ENCODE assay signal across 1 cellular context in the genomic region with DNA sequence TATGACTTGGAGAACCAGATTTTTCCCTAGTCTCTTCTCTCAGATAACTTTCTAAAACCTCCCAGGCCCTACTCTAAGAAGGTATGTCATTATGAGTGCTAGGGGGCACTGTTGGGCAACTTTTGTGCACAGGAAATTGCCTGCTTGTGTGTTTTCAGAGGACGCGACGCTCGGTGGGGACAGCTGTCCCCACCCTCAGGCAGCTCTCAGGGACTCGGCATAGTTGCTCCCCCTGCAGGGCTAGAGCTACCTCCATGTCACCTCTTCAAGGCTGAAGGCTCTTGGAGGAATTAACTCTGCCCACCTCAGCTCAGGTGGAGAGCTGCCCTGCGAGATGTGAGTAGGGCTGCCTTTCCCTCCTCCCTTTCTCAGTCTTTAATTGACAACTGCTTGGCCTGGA.
TF ChIP-seq lines count a peak whose summit lies in the region.

No MANE protein-coding gene starts in this region.

TF ChIP-seq in H1, 55 proteins besides CTCF, POLR2A, EP300 and RAD21 (continued from another document):
- no peak for TF ChIP-seq PHF8 (conservative IDR thresholded peaks at IDR 0.05; ENCODE audit: low read depth, low read length)
- TF ChIP-seq POLR2AphosphoS5 (IDR thresholded peaks at IDR 0.05; ENCODE audit: low read depth, low read length) = no peak
- no peak for TF ChIP-seq CHD1 (IDR thresholded peaks at IDR 0.05; ENCODE audit: low read depth, low read length)
- TF ChIP-seq KDM5A (IDR thresholded peaks at IDR 0.05; ENCODE audit: low read length) = no peak
- no peak for TF ChIP-seq HDAC2 (IDR thresholded peaks at IDR 0.05; ENCODE audit: borderline replicate concordance in 1 of 2, low read depth in 2 of 2, low read length in 2 of 2)
- 0 out of 2 replicates have a peak, but pooled peaks have one; percentile 29 for TF ChIP-seq SP1 (IDR thresholded peaks at IDR 0.05; ENCODE audit: low read depth, low read length)
- TF ChIP-seq BACH1 (IDR thresholded peaks at IDR 0.05; ENCODE audit: low read length) = no peak
- TF ChIP-seq TCF12 (IDR thresholded peaks at IDR 0.05; ENCODE audit: low read depth, low read length) = 0 out of 2 replicates have a peak, but pooled peaks have one; percentile 19
- no peak for TF ChIP-seq ZNF274 (IDR thresholded peaks at IDR 0.05; ENCODE audit: borderline replicate concordance, extremely low read depth, low read length)
- TF ChIP-seq RBBP5 (IDR thresholded peaks at IDR 0.05; ENCODE audit: borderline replicate concordance, low read depth, low read length) = no peak
- no peak for TF ChIP-seq JUND (IDR thresholded peaks at IDR 0.05; ENCODE audit: low read length)
- TF ChIP-seq CEBPB (IDR thresholded peaks at IDR 0.05; ENCODE audit: low read depth, low read length) = no peak
- TF ChIP-seq, protein P1, sequence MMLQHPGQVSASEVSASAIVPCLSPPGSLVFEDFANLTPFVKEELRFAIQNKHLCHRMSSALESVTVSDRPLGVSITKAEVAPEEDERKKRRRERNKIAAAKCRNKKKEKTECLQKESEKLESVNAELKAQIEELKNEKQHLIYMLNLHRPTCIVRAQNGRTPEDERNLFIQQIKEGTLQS (IDR thresholded peaks at IDR 0.05; ENCODE audit: insufficient read depth, low read depth, low read length) = no peak
- TF ChIP-seq, protein P2, sequence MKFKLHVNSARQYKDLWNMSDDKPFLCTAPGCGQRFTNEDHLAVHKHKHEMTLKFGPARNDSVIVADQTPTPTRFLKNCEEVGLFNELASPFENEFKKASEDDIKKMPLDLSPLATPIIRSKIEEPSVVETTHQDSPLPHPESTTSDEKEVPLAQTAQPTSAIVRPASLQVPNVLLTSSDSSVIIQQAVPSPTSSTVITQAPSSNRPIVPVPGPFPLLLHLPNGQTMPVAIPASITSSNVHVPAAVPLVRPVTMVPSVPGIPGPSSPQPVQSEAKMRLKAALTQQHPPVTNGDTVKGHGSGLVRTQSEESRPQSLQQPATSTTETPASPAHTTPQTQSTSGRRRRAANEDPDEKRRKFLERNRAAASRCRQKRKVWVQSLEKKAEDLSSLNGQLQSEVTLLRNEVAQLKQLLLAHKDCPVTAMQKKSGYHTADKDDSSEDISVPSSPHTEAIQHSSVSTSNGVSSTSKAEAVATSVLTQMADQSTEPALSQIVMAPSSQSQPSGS (IDR thresholded peaks at IDR 0.05; ENCODE audit: low read length) = no peak
- no peak for TF ChIP-seq KDM4A (IDR thresholded peaks at IDR 0.05; ENCODE audit: low read depth, low read length, severe bottlenecking)
- TF ChIP-seq FOSL1 (IDR thresholded peaks at IDR 0.05; ENCODE audit: insufficient read depth, low read depth, low read length) = no peak
- no peak for TF ChIP-seq SP4 (IDR thresholded peaks at IDR 0.05; ENCODE audit: low read length)
- no peak for TF ChIP-seq TBP (IDR thresholded peaks at IDR 0.05; ENCODE audit: low read depth, low read length)
- no peak for TF ChIP-seq BCL11A (IDR thresholded peaks at IDR 0.05; ENCODE audit: low read depth in 2 of 2, low read length in 2 of 2)
- no peak for TF ChIP-seq CHD2 (IDR thresholded peaks at IDR 0.05; ENCODE audit: low read length)
- no peak for TF ChIP-seq EGR1 (IDR thresholded peaks at IDR 0.05; ENCODE audit: borderline replicate concordance, low read depth, low read length)
- no peak for TF ChIP-seq POU5F1 (IDR thresholded peaks at IDR 0.05; ENCODE audit: low read depth, low read length)
- peak; percentile 72; the same call in 1 of the 2 replicates for TF ChIP-seq YY1 (IDR thresholded peaks at IDR 0.05; ENCODE audit: low read depth, low read length)
- no peak for TF ChIP-seq RNF2 (IDR thresholded peaks at IDR 0.05; ENCODE audit: borderline replicate concordance, low read depth, low read length, missing control alignments, poor library complexity, severe bottlenecking)
- TF ChIP-seq CREB1 (IDR thresholded peaks at IDR 0.05) = no peak
- TF ChIP-seq, protein P3, sequence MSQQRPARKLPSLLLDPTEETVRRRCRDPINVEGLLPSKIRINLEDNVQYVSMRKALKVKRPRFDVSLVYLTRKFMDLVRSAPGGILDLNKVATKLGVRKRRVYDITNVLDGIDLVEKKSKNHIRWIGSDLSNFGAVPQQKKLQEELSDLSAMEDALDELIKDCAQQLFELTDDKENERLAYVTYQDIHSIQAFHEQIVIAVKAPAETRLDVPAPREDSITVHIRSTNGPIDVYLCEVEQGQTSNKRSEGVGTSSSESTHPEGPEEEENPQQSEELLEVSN (IDR thresholded peaks at IDR 0.05) = no peak
- TF ChIP-seq, protein P4, sequence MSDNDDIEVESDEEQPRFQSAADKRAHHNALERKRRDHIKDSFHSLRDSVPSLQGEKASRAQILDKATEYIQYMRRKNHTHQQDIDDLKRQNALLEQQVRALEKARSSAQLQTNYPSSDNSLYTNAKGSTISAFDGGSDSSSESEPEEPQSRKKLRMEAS (IDR thresholded peaks at IDR 0.05) = no peak
- no peak for TF ChIP-seq TAF1 (IDR thresholded peaks at IDR 0.05; ENCODE audit: low read depth, low read length)
- peak; percentile 51 for TF ChIP-seq TAF7 (optimal IDR thresholded peaks at IDR 0.05; ENCODE audit: borderline replicate concordance, low read depth, low read length)
- TF ChIP-seq SIX5 (IDR thresholded peaks at IDR 0.05; ENCODE audit: low read depth, low read length) = no peak
- TF ChIP-seq TEAD4 (IDR thresholded peaks at IDR 0.05; ENCODE audit: low read depth, low read length) = 0 out of 2 replicates have a peak, but pooled peaks have one; percentile 27
- TF ChIP-seq KDM1A (IDR thresholded peaks at IDR 0.05; ENCODE audit: borderline replicate concordance, low read length) = no peak
- TF ChIP-seq SIN3A (conservative IDR thresholded peaks at IDR 0.05 in 1 of 2, IDR thresholded peaks at IDR 0.05 in 1 of 2; ENCODE audit: low read depth in 1 of 2, low read length in 2 of 2) = 0 out of 4 replicates have a peak, but pooled peaks of 1 of the 2 experiments have one; percentile 34
- no peak for TF ChIP-seq CTBP2 (IDR thresholded peaks at IDR 0.05; ENCODE audit: borderline replicate concordance, insufficient read depth, insufficient read length, low read length)
- TF ChIP-seq NRF1 (IDR thresholded peaks at IDR 0.05; ENCODE audit: low read depth, low read length) = no peak
- no peak for TF ChIP-seq SP2 (IDR thresholded peaks at IDR 0.05; ENCODE audit: low read length)
- no peak for TF ChIP-seq SRF (IDR thresholded peaks at IDR 0.05; ENCODE audit: low read depth, low read length)
- TF ChIP-seq ASH2L (IDR thresholded peaks at IDR 0.05; ENCODE audit: low read length) = peak; percentile 43
